Comparison of ENCODE assay signal across 8 cellular contexts in genomic region chr18:49238433-49239042, GRCh38.
DNase-seq lines count a peak whose midpoint lies in the region; ATAC-seq and TF ChIP-seq lines count a peak whose summit lies in the region.

No MANE protein-coding gene starts in this region.

- intact Hi-C loops in sigmoid colon (cut with DNase I) = loop anchor here (5.0 kb wide), 1 partner anchor 561 kb away; no protein-coding TSS in a partner anchor

- DNase-seq in A172 (ENCODE audit: low spot score) (peak; percentile 15), GM03348 (ENCODE audit: low spot score) (peak; percentile 43), OCI-M1 (lab: John Stamatoyannopoulos, UW) (peak; percentile 68), fibroblast of mammary gland (ENCODE audit: low read depth) (peak; percentile 48), thoracic aorta (ENCODE audit: low spot score) (no peak), sigmoid colon (no peak)

- H3K36me3 ChIP-seq in thoracic aorta (peaks cover 3% of the 10 kb centered on the region), sigmoid colon (no peaks in the 10 kb centered on the region)

- H3K9me3 ChIP-seq in thoracic aorta (no peaks in the 10 kb centered on the region), sigmoid colon (no peaks in the 10 kb centered on the region)

- H3K27ac ChIP-seq in thoracic aorta (no peak overlapping the region), sigmoid colon (no peak overlapping the region)

- H3K4me1 ChIP-seq in thoracic aorta (ENCODE audit: control insufficient read depth in 1 of 2, low read depth in 2 of 2) (no peaks in the 10 kb centered on the region), sigmoid colon (no peaks in the 10 kb centered on the region)

- TF ChIP-seq EP300 in sigmoid colon (IDR thresholded peaks at IDR 0.05) = no peak

- H3K27me3 ChIP-seq in thoracic aorta (replicated peaks; ENCODE audit: insufficient read depth) (no peaks in the 10 kb centered on the region), sigmoid colon (no peaks in the 10 kb centered on the region)

- 76 to 91% methylated on average over 2 of the region's 2 CpGs for WGBS in sigmoid colon, 2 donors

- no peak for TF ChIP-seq POLR2A in sigmoid colon (IDR thresholded peaks at IDR 0.05)

- TF ChIP-seq CTCF in fibroblast of mammary gland (conservative IDR thresholded peaks at IDR 0.05; ENCODE audit: control insufficient read depth, insufficient read depth, low read depth, low read length) (peak; percentile 65), thoracic aorta (IDR thresholded peaks at IDR 0.05) (peak; percentile 35), sigmoid colon (IDR thresholded peaks at IDR 0.05) (peak in 1 of 4 experiments; percentile 27)

- H3K4me3 ChIP-seq in fibroblast of mammary gland (ENCODE audit: control insufficient read depth, low read depth, low read length) = no peak overlapping the region
- H3K4me3 ChIP-seq in thoracic aorta = no peak overlapping the region
- no peak overlapping the region for H3K4me3 ChIP-seq in sigmoid colon

- ATAC-seq in thoracic aorta (ENCODE audit: insufficient number of reproducible peaks, low FRiP score, low read depth) (no peak), GM21367 (IDR thresholded peaks at IDR 0.05; ENCODE audit: unreplicated experiment) (no peak), GM19467 (IDR thresholded peaks at IDR 0.05; ENCODE audit: unreplicated experiment) (no peak)

Comparison
In these comparisons a context has a peak if more than half of its experiments do, and no peak if none do; other contexts are left out.
1. DNase-seq: peak in A172 (single experiment), GM03348 (single experiment), OCI-M1 (single experiment) and fibroblast of mammary gland (single experiment); none in thoracic aorta (single experiment) and sigmoid colon (single experiment).